Comparison of ENCODE assay signal across 25 cellular contexts in the genomic region with DNA sequence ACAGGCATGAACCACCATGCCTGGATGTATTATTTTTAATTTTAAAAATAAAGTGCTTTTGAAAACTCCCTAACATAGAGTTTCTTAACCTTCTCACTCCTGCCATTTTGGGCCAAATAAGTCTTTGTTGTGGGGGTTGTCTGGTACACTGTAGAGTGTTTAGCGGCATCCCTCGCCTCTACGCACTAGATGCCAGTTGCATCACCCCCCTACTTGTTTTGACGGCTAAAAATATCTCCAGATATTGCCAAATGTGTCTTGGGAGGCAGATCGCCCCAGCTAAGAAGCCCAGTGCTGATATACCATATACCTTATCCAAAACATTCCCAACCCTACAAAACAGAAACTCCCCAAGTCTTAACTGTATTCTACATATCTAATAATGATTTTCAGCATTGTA. TPM values are rescaled to one million over a fixed set of nuclear protein-coding genes. Genes with fewer than 3 reads are reported as not detected.
DNase-seq lines count a peak whose midpoint lies in the region; ATAC-seq and TF ChIP-seq lines count a peak whose summit lies in the region.
"Had no signal": no experiment of that assay in that cellular context is flagged by ENCODE, and none has a peak within 500 bp of the region (broad histone marks: within the 10 kb centered on the region; RNA-seq: fewer than 3 reads in every experiment).

No MANE protein-coding gene starts in this region.

- peak; percentile 63 for ATAC-seq in left ventricle myocardium superior
- ATAC-seq in GM18909 (IDR thresholded peaks at IDR 0.05; ENCODE audit: poor library complexity, unreplicated experiment): no peak
- ATAC-seq: HCT116 had no signal

- H3K27me3 ChIP-seq in left ventricle myocardium inferior (ENCODE audit: low read depth): no peaks in the 10 kb centered on the region
- H3K27me3 ChIP-seq: MG63, Peyer's patch, SJSA1 had no signal

- DNase-seq in left ventricle myocardium superior (no peak), left ventricle myocardium inferior (no peak), MV-4-11 (lab: John Stamatoyannopoulos, UW) (peak; percentile 46), islet precursor cell (peak; percentile 4), putamen (ENCODE audit: low spot score) (no peak), NCI-H510A (lab: John Stamatoyannopoulos, UW) (no peak)
- DNase-seq: C1 segment of cervical spinal cord; CD4-positive, alpha-beta memory T cell; COR-L47; DMS53; IMR-90; KG1; MG63; NCI-H1105; NCI-H1436 treated with DMSO at 0.1 percent for 48 hours; NCI-H1930; NCI-H446; NCI-H526; NCI-H82; NK-92 treated with Interleukin-12 subunit alpha and Interleukin-12 subunit beta, amount 100 ng/mL, for 24 hours; OCI-M1; Peyer's patch had no signal

- H3K9me3 ChIP-seq in left ventricle myocardium inferior (replicated peaks): no peaks in the 10 kb centered on the region
- H3K9me3 ChIP-seq: MG63, Peyer's patch, SJSA1 had no signal

- no peak overlapping the region for H3K4me3 ChIP-seq in left ventricle myocardium inferior
- H3K4me3 ChIP-seq: MG63, Peyer's patch, SJSA1 had no signal

- TF ChIP-seq CTCF in left ventricle myocardium inferior (IDR thresholded peaks at IDR 0.05; ENCODE audit: borderline replicate concordance): no peak

- no peaks in the 10 kb centered on the region for H3K36me3 ChIP-seq in left ventricle myocardium inferior
- H3K36me3 ChIP-seq: Peyer's patch, SJSA1 had no signal

- peaks cover 23% of the 10 kb centered on the region for H3K4me1 ChIP-seq in left ventricle myocardium inferior
- H3K4me1 ChIP-seq: SJSA1 had no signal

- intact Hi-C loops in left ventricle myocardium superior (cut with micrococcal nuclease) (no loop called here), left ventricle myocardium inferior (cut with micrococcal nuclease) (no loop called here)

- H3K27ac ChIP-seq in left ventricle myocardium inferior (replicated peaks): no peak overlapping the region
- H3K27ac ChIP-seq: Peyer's patch, SJSA1 had no signal

RNA-seq across cellular contexts. Expression of a gene that starts 54.6 kb away (rescaled TPM):
- total RNA-seq in left ventricle myocardium superior: 3.8 TPM
- total RNA-seq in left ventricle myocardium inferior: 2.7 TPM

Comparison
In these comparisons a context has a peak if more than half of its experiments do, and no peak if none do; other contexts are left out.
1. DNase-seq: peak in MV-4-11 (single experiment) and islet precursor cell (single experiment); none in left ventricle myocardium superior (single experiment), left ventricle myocardium inferior (single experiment), putamen (single experiment) and NCI-H510A (single experiment).